10 cellular contexts compared by ENCODE assay signal in genomic region chr10:127854769-127855583, GRCh38. TPM values are rescaled to one million over a fixed set of nuclear protein-coding genes. Genes with fewer than 3 reads are reported as not detected.
A peak's percentile ranks its signal among the peaks of the same experiment; 100 is the strongest.
DNase-seq lines count a peak whose midpoint lies in the region; ATAC-seq, FAIRE-seq and TF ChIP-seq lines count a peak whose summit lies in the region.
"Had no signal": no experiment of that assay in that cellular context is flagged by ENCODE, and none has a peak within 500 bp of the region (broad histone marks: within the 10 kb centered on the region; RNA-seq: fewer than 3 reads in every experiment).

No MANE protein-coding gene starts in this region.

- DNase-seq in coronary artery (ENCODE audit: low spot score) (peak; percentile 68), H54 (ENCODE audit: insufficient read length, low spot score) (no peak), NCI-H748 (lab: John Stamatoyannopoulos, UW; ENCODE audit: unreplicated experiment) (no peak)
- DNase-seq in stimulated activated CD4-positive, alpha-beta T cell treated with anti-CD3 and anti-CD28 coated beads, Interleukin-4, amount 100 ng/mL, for 24 hours: no peak
- no peak for DNase-seq in activated CD4-positive, alpha-beta memory T cell treated with anti-CD3 and anti-CD28 coated beads, Interleukin-2, amount 10 ng/mL, durations not matched to agents 7 days and 5 days
- DNase-seq: CD4-positive, alpha-beta T cell had no signal

- no peaks in the 10 kb centered on the region for H3K9me3 Mint-ChIP-seq in activated CD4-positive, alpha-beta memory T cell treated with anti-CD3 and anti-CD28 coated beads, Interleukin-2, amount 10 ng/mL, durations not matched to agents 7 days and 5 days
- H3K9me3 Mint-ChIP-seq: CD4-positive, alpha-beta T cell had no signal

- ATAC-seq in GM18505 (IDR thresholded peaks at IDR 0.05; ENCODE audit: unreplicated experiment): peak; percentile 76
- peak; percentile 69 for ATAC-seq in GM21447 (IDR thresholded peaks at IDR 0.05; ENCODE audit: unreplicated experiment)
- ATAC-seq in HG03139 (IDR thresholded peaks at IDR 0.05; ENCODE audit: unreplicated experiment): peak; percentile 86

- no peak overlapping the region for H3K4me3 ChIP-seq in coronary artery

- TF ChIP-seq CTCF in coronary artery (IDR thresholded peaks at IDR 0.05): no peak

- FAIRE-seq in H54 (lab: Jason Lieb, UNC): no peak

- CTCF ChIA-PET in activated CD4-positive, alpha-beta memory T cell treated with anti-CD3 and anti-CD28 coated beads, Interleukin-2, amount 10 ng/mL, durations not matched to agents 7 days and 5 days (lab: Charles Lee): interaction anchor here (0.8 to 2.9 kb wide), 9 partner anchors 10 to 367 kb away, joined by 3 to 28 read pairs (median 5); no protein-coding TSS in a partner anchor

- H3K27ac ChIP-seq in coronary artery: no peak overlapping the region

- H3K27ac Mint-ChIP-seq in activated CD4-positive, alpha-beta memory T cell treated with anti-CD3 and anti-CD28 coated beads, Interleukin-2, amount 10 ng/mL, durations not matched to agents 7 days and 5 days: no peak overlapping the region
- H3K27ac Mint-ChIP-seq: CD4-positive, alpha-beta T cell had no signal

- no peaks in the 10 kb centered on the region for H3K27me3 Mint-ChIP-seq in activated CD4-positive, alpha-beta memory T cell treated with anti-CD3 and anti-CD28 coated beads, Interleukin-2, amount 10 ng/mL, durations not matched to agents 7 days and 5 days

- no peaks in the 10 kb centered on the region for H3K36me3 Mint-ChIP-seq in activated CD4-positive, alpha-beta memory T cell treated with anti-CD3 and anti-CD28 coated beads, Interleukin-2, amount 10 ng/mL, durations not matched to agents 7 days and 5 days (ENCODE audit: low read depth)

- POLR2A ChIA-PET in activated CD4-positive, alpha-beta memory T cell treated with anti-CD3 and anti-CD28 coated beads, Interleukin-2, amount 10 ng/mL, durations not matched to agents 7 days and 5 days (lab: Charles Lee): no interaction called here

- TF ChIP-seq POLR2A in GM18505 (IDR thresholded peaks at IDR 0.05; ENCODE audit: borderline replicate concordance, extremely low read depth, insufficient read depth, insufficient read length): no peak
- no peak for TF ChIP-seq POLR2A in H54 (IDR thresholded peaks at IDR 0.05; ENCODE audit: low read depth, low read length)

- H3K4me1 Mint-ChIP-seq in activated CD4-positive, alpha-beta memory T cell treated with anti-CD3 and anti-CD28 coated beads, Interleukin-2, amount 10 ng/mL, durations not matched to agents 7 days and 5 days: no peaks in the 10 kb centered on the region

- no peak overlapping the region for H3K4me3 Mint-ChIP-seq in activated CD4-positive, alpha-beta memory T cell treated with anti-CD3 and anti-CD28 coated beads, Interleukin-2, amount 10 ng/mL, durations not matched to agents 7 days and 5 days
- H3K4me3 Mint-ChIP-seq: CD4-positive, alpha-beta T cell had no signal

RNA-seq across cellular contexts. Expression of gene CLRN3, which starts 37.8 kb away (rescaled TPM):
- not detected for total RNA-seq in activated CD4-positive, alpha-beta memory T cell treated with anti-CD3 and anti-CD28 coated beads, Interleukin-2, amount 10 ng/mL, durations not matched to agents 7 days and 5 days
- total RNA-seq: CD4-positive, alpha-beta T cell; Right ventricle myocardium inferior had no signal

RNA-seq across cellular contexts. Expression of gene PTPRE, which starts 51.9 kb away (rescaled TPM):
- 10 to 100 TPM; 29.2 to 30.6 TPM for total RNA-seq in activated CD4-positive, alpha-beta memory T cell treated with anti-CD3 and anti-CD28 coated beads, Interleukin-2, amount 10 ng/mL, durations not matched to agents 7 days and 5 days
